1 cellular context compared by ENCODE assay signal in genomic region chr2:71670430-71670795, GRCh38.
TF ChIP-seq lines count a peak whose summit lies in the region.

No MANE protein-coding gene starts in this region.

TF ChIP-seq in H1, 55 proteins besides CTCF, POLR2A, EP300 and RAD21 (continued from another document):
- TF ChIP-seq ZNF274 (IDR thresholded peaks at IDR 0.05; ENCODE audit: borderline replicate concordance, extremely low read depth, low read length) (no peak), TEAD4 (IDR thresholded peaks at IDR 0.05; ENCODE audit: low read depth, low read length) (no peak)
